1 cellular context compared by ENCODE assay signal in the genomic region with DNA sequence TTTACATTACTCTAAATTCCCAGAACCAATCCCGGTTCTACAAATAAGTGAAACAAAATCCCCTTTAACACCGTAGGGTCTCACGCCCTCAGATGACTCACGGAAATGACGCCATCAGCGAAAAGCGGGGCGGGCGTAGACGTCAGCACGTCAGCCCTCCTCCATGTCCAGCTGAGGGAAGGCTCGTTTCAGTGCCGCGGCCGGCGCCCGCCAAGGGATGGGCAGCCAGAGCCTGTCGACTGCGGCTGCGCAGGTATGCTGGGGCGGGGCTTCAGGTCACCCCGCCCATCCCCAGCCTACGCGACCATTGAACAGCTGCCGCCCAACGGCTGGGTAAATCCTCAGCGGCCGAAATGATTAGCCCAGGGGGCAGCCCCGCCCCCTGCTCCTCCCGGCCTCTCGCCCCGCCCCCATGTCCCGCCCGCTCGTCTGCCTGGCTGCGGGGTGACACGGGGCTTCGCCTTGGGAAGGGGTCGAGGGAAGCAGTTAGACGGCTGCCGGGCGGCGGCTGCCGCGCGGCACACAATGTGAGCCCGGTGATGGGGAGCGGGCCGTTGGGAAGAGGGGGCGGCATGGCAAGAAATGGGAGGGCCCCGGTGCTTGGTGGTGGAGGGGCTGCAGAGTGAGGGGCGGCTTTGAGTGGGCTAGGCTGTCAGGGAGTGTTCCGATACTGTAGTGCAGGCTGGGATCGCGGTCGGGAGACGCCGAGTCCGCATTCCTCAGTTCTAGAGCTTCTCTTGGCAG.
TF ChIP-seq lines count a peak whose summit lies in the region.

A gene (plus strand): TSS at position 420 of the 744 bp plus-strand sequence. CDS start 1,510 bp downstream, outside the sequence.

TF ChIP-seq in K562, 482 proteins besides CTCF, POLR2A, EP300 and RAD21 (continued from another document and continues in another):
- TF ChIP-seq, protein P1, sequence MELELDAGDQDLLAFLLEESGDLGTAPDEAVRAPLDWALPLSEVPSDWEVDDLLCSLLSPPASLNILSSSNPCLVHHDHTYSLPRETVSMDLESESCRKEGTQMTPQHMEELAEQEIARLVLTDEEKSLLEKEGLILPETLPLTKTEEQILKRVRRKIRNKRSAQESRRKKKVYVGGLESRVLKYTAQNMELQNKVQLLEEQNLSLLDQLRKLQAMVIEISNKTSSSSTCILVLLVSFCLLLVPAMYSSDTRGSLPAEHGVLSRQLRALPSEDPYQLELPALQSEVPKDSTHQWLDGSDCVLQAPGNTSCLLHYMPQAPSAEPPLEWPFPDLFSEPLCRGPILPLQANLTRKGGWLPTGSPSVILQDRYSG (tag; conservative IDR thresholded peaks at IDR 0.05; ENCODE audit: low read depth), result no peak
- no peak for TF ChIP-seq HCFC1 (IDR thresholded peaks at IDR 0.05; ENCODE audit: low read depth, low read length)
- no peak for TF ChIP-seq SLC30A9 (CRISPR knock-in tag; IDR thresholded peaks at IDR 0.05)
- no peak for TF ChIP-seq RFX1 (IDR thresholded peaks at IDR 0.05)
- peak; percentile 39; the same call in 1 of the 2 replicates for TF ChIP-seq POLR2AphosphoS2 (IDR thresholded peaks at IDR 0.05; ENCODE audit: low read length)
- TF ChIP-seq TAF1 (IDR thresholded peaks at IDR 0.05; ENCODE audit: control insufficient read depth, extremely low read depth, insufficient read depth, low read length, severe bottlenecking), result peak; percentile 35
- TF ChIP-seq PYGO2 (tag; IDR thresholded peaks at IDR 0.05), result no peak
- no peak for TF ChIP-seq TAF7 (tag; IDR thresholded peaks at IDR 0.05)
- TF ChIP-seq, protein P2, sequence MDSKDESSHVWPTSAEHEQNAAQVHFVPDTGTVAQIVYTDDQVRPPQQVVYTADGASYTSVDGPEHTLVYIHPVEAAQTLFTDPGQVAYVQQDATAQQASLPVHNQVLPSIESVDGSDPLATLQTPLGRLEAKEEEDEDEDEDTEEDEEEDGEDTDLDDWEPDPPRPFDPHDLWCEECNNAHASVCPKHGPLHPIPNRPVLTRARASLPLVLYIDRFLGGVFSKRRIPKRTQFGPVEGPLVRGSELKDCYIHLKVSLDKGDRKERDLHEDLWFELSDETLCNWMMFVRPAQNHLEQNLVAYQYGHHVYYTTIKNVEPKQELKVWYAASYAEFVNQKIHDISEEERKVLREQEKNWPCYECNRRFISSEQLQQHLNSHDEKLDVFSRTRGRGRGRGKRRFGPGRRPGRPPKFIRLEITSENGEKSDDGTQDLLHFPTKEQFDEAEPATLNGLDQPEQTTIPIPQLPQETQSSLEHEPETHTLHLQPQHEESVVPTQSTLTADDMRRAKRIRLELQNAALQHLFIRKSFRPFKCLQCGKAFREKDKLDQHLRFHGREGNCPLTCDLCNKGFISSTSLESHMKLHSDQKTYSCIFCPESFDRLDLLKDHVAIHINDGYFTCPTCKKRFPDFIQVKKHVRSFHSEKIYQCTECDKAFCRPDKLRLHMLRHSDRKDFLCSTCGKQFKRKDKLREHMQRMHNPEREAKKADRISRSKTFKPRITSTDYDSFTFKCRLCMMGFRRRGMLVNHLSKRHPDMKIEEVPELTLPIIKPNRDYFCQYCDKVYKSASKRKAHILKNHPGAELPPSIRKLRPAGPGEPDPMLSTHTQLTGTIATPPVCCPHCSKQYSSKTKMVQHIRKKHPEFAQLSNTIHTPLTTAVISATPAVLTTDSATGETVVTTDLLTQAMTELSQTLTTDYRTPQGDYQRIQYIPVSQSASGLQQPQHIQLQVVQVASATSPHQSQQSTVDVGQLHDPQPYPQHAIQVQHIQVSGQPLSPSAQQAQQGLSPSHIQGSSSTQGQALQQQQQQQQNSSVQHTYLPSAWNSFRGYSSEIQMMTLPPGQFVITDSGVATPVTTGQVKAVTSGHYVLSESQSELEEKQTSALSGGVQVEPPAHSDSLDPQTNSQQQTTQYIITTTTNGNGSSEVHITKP (IDR thresholded peaks at IDR 0.05; ENCODE audit: partially characterized antibody), result peak; percentile 80
- TF ChIP-seq MCM5 (IDR thresholded peaks at IDR 0.05; ENCODE audit: low read depth), result no peak
- TF ChIP-seq, protein P3, sequence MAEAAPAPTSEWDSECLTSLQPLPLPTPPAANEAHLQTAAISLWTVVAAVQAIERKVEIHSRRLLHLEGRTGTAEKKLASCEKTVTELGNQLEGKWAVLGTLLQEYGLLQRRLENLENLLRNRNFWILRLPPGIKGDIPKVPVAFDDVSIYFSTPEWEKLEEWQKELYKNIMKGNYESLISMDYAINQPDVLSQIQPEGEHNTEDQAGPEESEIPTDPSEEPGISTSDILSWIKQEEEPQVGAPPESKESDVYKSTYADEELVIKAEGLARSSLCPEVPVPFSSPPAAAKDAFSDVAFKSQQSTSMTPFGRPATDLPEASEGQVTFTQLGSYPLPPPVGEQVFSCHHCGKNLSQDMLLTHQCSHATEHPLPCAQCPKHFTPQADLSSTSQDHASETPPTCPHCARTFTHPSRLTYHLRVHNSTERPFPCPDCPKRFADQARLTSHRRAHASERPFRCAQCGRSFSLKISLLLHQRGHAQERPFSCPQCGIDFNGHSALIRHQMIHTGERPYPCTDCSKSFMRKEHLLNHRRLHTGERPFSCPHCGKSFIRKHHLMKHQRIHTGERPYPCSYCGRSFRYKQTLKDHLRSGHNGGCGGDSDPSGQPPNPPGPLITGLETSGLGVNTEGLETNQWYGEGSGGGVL (CRISPR knock-in tag; IDR thresholded peaks at IDR 0.05), result no peak
- TF ChIP-seq SMAD4 (CRISPR knock-in tag; conservative IDR thresholded peaks at IDR 0.05), result peak; percentile 18; the same call in 1 of the 2 replicates
- TF ChIP-seq, protein P4, sequence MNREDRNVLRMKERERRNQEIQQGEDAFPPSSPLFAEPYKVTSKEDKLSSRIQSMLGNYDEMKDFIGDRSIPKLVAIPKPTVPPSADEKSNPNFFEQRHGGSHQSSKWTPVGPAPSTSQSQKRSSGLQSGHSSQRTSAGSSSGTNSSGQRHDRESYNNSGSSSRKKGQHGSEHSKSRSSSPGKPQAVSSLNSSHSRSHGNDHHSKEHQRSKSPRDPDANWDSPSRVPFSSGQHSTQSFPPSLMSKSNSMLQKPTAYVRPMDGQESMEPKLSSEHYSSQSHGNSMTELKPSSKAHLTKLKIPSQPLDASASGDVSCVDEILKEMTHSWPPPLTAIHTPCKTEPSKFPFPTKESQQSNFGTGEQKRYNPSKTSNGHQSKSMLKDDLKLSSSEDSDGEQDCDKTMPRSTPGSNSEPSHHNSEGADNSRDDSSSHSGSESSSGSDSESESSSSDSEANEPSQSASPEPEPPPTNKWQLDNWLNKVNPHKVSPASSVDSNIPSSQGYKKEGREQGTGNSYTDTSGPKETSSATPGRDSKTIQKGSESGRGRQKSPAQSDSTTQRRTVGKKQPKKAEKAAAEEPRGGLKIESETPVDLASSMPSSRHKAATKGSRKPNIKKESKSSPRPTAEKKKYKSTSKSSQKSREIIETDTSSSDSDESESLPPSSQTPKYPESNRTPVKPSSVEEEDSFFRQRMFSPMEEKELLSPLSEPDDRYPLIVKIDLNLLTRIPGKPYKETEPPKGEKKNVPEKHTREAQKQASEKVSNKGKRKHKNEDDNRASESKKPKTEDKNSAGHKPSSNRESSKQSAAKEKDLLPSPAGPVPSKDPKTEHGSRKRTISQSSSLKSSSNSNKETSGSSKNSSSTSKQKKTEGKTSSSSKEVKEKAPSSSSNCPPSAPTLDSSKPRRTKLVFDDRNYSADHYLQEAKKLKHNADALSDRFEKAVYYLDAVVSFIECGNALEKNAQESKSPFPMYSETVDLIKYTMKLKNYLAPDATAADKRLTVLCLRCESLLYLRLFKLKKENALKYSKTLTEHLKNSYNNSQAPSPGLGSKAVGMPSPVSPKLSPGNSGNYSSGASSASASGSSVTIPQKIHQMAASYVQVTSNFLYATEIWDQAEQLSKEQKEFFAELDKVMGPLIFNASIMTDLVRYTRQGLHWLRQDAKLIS (CRISPR knock-in tag; IDR thresholded peaks at IDR 0.05), result no peak
- TF ChIP-seq MAFG (tag; conservative IDR thresholded peaks at IDR 0.05), result peak; percentile 56
- peak; percentile 71 for TF ChIP-seq CXXC5 (CRISPR knock-in tag; IDR thresholded peaks at IDR 0.05)
- TF ChIP-seq XRCC3 (IDR thresholded peaks at IDR 0.05), result no peak
- no peak for TF ChIP-seq PHF20 (IDR thresholded peaks at IDR 0.05; ENCODE audit: partially characterized antibody)
- no peak for TF ChIP-seq MEF2A (IDR thresholded peaks at IDR 0.05; ENCODE audit: control insufficient read depth, low read depth, low read length)
- TF ChIP-seq THRAP3 (IDR thresholded peaks at IDR 0.05; ENCODE audit: borderline replicate concordance), result no peak
- TF ChIP-seq CREM (IDR thresholded peaks at IDR 0.05; ENCODE audit: low read depth), result peak; percentile 98
- TF ChIP-seq NR2F6 (CRISPR knock-in tag; IDR thresholded peaks at IDR 0.05), result no peak
- TF ChIP-seq MTA1 (IDR thresholded peaks at IDR 0.05; ENCODE audit: borderline replicate concordance), result no peak
- no peak for TF ChIP-seq NFATC3 (IDR thresholded peaks at IDR 0.05)
- no peak for TF ChIP-seq KLF6 (CRISPR knock-in tag; IDR thresholded peaks at IDR 0.05; ENCODE audit: borderline replicate concordance)
- no peak for TF ChIP-seq FOXK2 (conservative IDR thresholded peaks at IDR 0.05 in 1 of 2, IDR thresholded peaks at IDR 0.05 in 1 of 2; ENCODE audit: low read depth in 2 of 2)
- no peak for TF ChIP-seq HNRNPL (IDR thresholded peaks at IDR 0.05; ENCODE audit: low read depth, low read length)
- 0 out of 2 replicates have a peak, but pooled peaks have one; percentile 49 for TF ChIP-seq MAFK (IDR thresholded peaks at IDR 0.05; ENCODE audit: low read length)
- no peak for TF ChIP-seq ZBED1 (IDR thresholded peaks at IDR 0.05)
- TF ChIP-seq ZNF143 (CRISPR knock-in tag; IDR thresholded peaks at IDR 0.05), result no peak
- 0 out of 4 replicates have a peak, but pooled peaks of 1 of the 2 experiments have one; percentile 25 for TF ChIP-seq RCOR1 (IDR thresholded peaks at IDR 0.05; ENCODE audit: borderline replicate concordance in 1 of 2, low read depth in 2 of 2, low read length in 2 of 2)
- peak; percentile 95 for TF ChIP-seq JUND (IDR thresholded peaks at IDR 0.05; ENCODE audit: borderline replicate concordance, low read depth, low read length)
- peak; percentile 95; the same call in 2 of the 3 replicates for TF ChIP-seq JUND (tag; IDR thresholded peaks at IDR 0.05; ENCODE audit: borderline replicate concordance, low read depth, low read length)
- no peak for TF ChIP-seq SMC3 (conservative IDR thresholded peaks at IDR 0.05; ENCODE audit: insufficient read depth, low read depth, low read length)
- no peak for TF ChIP-seq PHF21A (IDR thresholded peaks at IDR 0.05; ENCODE audit: borderline replicate concordance, low read depth)
- TF ChIP-seq POLR3G (IDR thresholded peaks at IDR 0.05; ENCODE audit: extremely low read depth, insufficient read length, insufficient replicate concordance), result no peak
- no peak for TF ChIP-seq LCOR (CRISPR knock-in tag; IDR thresholded peaks at IDR 0.05)
- TF ChIP-seq CBX8 (IDR thresholded peaks at IDR 0.05; ENCODE audit: borderline replicate concordance, extremely low read depth, low read depth, low read length, poor library complexity, severe bottlenecking), result no peak
- TF ChIP-seq, protein P5, sequence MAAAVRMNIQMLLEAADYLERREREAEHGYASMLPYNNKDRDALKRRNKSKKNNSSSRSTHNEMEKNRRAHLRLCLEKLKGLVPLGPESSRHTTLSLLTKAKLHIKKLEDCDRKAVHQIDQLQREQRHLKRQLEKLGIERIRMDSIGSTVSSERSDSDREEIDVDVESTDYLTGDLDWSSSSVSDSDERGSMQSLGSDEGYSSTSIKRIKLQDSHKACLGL (CRISPR knock-in tag; IDR thresholded peaks at IDR 0.05; ENCODE audit: borderline replicate concordance, poor library complexity, severe bottlenecking), result no peak
- TF ChIP-seq STAT5B (CRISPR knock-in tag; IDR thresholded peaks at IDR 0.05), result no peak
- TF ChIP-seq PRPF4 (IDR thresholded peaks at IDR 0.05; ENCODE audit: insufficient read depth, low read depth, low read length, poor library complexity, severe bottlenecking), result no peak
- no peak; a peak in 1 of 4 replicates for TF ChIP-seq TEAD1 (CRISPR knock-in tag; IDR thresholded peaks at IDR 0.05)
- TF ChIP-seq C11orf30 (IDR thresholded peaks at IDR 0.05; ENCODE audit: low read depth), result peak; percentile 94
- TF ChIP-seq PTRF (tag; IDR thresholded peaks at IDR 0.05), result no peak
- TF ChIP-seq IFI16 (CRISPR knock-in tag; IDR thresholded peaks at IDR 0.05), result no peak
- no peak for TF ChIP-seq ARID2 (IDR thresholded peaks at IDR 0.05)
- no peak for TF ChIP-seq ARHGAP35 (IDR thresholded peaks at IDR 0.05; ENCODE audit: partially characterized antibody)
- no peak for TF ChIP-seq PML (IDR thresholded peaks at IDR 0.05; ENCODE audit: low read length)
- TF ChIP-seq, protein P6, sequence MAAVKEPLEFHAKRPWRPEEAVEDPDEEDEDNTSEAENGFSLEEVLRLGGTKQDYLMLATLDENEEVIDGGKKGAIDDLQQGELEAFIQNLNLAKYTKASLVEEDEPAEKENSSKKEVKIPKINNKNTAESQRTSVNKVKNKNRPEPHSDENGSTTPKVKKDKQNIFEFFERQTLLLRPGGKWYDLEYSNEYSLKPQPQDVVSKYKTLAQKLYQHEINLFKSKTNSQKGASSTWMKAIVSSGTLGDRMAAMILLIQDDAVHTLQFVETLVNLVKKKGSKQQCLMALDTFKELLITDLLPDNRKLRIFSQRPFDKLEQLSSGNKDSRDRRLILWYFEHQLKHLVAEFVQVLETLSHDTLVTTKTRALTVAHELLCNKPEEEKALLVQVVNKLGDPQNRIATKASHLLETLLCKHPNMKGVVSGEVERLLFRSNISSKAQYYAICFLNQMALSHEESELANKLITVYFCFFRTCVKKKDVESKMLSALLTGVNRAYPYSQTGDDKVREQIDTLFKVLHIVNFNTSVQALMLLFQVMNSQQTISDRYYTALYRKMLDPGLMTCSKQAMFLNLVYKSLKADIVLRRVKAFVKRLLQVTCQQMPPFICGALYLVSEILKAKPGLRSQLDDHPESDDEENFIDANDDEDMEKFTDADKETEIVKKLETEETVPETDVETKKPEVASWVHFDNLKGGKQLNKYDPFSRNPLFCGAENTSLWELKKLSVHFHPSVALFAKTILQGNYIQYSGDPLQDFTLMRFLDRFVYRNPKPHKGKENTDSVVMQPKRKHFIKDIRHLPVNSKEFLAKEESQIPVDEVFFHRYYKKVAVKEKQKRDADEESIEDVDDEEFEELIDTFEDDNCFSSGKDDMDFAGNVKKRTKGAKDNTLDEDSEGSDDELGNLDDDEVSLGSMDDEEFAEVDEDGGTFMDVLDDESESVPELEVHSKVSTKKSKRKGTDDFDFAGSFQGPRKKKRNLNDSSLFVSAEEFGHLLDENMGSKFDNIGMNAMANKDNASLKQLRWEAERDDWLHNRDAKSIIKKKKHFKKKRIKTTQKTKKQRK (IDR thresholded peaks at IDR 0.05; ENCODE audit: borderline replicate concordance, low read depth, low read length), result no peak
- TF ChIP-seq BHLHE40 (IDR thresholded peaks at IDR 0.05; ENCODE audit: low read length), result peak; percentile 43; the same call in 1 of the 2 replicates
- TF ChIP-seq CCAR2 (IDR thresholded peaks at IDR 0.05; ENCODE audit: low read depth, low read length), result no peak
